Comparison of ENCODE assay signal across 20 cellular contexts in the genomic region with DNA sequence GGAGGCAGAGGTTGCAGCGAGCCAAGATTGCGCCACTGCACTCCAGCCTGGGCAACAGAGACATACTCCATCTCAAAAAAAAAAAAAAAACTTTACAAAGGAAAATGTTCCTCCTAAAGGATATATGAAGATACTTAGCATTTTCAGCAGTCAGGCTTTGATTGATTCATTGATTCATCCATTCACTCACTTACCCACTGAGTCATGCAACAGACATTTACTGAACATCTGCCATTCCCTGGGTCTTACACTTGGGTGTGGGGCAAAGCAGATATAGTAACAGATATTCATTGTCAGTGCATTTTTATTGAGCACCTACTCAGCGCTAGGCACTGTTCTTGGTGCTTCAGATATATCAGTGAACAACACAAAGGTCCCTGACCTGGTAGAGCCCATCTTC. TPM values are rescaled to one million over a fixed set of nuclear protein-coding genes. Genes with fewer than 3 reads are reported as not detected.
DNase-seq lines count a peak whose midpoint lies in the region; ATAC-seq, FAIRE-seq and TF ChIP-seq lines count a peak whose summit lies in the region.
"Had no signal": no experiment of that assay in that cellular context is flagged by ENCODE, and none has a peak within 500 bp of the region (broad histone marks: within the 10 kb centered on the region; RNA-seq: fewer than 3 reads in every experiment).

No MANE protein-coding gene starts in this region.

- H3K27me3 ChIP-seq in K562 (ENCODE audit: control insufficient read depth in 2 of 2, insufficient read depth in 2 of 2, low read length in 2 of 2) (peaks cover 5 to 15% of the 10 kb centered on the region in 2 experiments; a peak in 3 of 5 replicates), keratinocyte (ENCODE audit: control insufficient read depth, extremely low read depth, insufficient read depth, low read length) (no peaks in the 10 kb centered on the region)
- H3K27me3 ChIP-seq: right atrium auricular region had no signal

- H3K79me2 ChIP-seq in K562 (ENCODE audit: control insufficient read depth, insufficient read depth, low read length) (no peaks in the 10 kb centered on the region), keratinocyte (ENCODE audit: control insufficient read depth, insufficient read depth, low read length) (no peaks in the 10 kb centered on the region)

- POLR2A ChIA-PET in K562 (lab: Yijun Ruan, JAX), result no interaction called here

- H3K36me3 ChIP-seq in K562 (ENCODE audit: control insufficient read depth, insufficient read depth, low read length) (no peaks in the 10 kb centered on the region), keratinocyte (ENCODE audit: control insufficient read depth in 2 of 2, extremely low read depth in 1 of 2, insufficient read depth in 2 of 2, low read length in 2 of 2) (no peaks in the 10 kb centered on the region)
- H3K36me3 ChIP-seq: right atrium auricular region had no signal

- H3K4me2 ChIP-seq in K562 (ENCODE audit: insufficient read depth, low read length) (no peak overlapping the region), keratinocyte (ENCODE audit: control insufficient read depth, extremely low read depth, insufficient read depth, low read depth, low read length) (no peak overlapping the region)

- intact Hi-C loops in K562 (cut with micrococcal nuclease), result loop anchor here (5.0 to 10.0 kb wide), 3 partner anchors 104 to 557 kb away; a partner anchor contains a TSS

- no peaks in the 10 kb centered on the region; the same call in 1 of the 2 replicates for H3K9me3 ChIP-seq in K562 (replicated peaks; ENCODE audit: control insufficient read depth, insufficient read depth, low read depth, low read length)
- H3K9me3 ChIP-seq in keratinocyte (ENCODE audit: control insufficient read depth, low read depth, low read length), result no peaks in the 10 kb centered on the region
- H3K9me3 ChIP-seq: right atrium auricular region had no signal

- TF ChIP-seq RAD21 in K562 (CRISPR knock-in tag; conservative IDR thresholded peaks at IDR 0.05 in 1 of 2, IDR thresholded peaks at IDR 0.05 in 1 of 2), result no peak

- BruUV-seq in K562 (replicated peaks; lab: Mats Ljungman, UMichigan), result no TSS peak

- FAIRE-seq in K562 (lab: Jason Lieb, UNC) (no peak), keratinocyte (lab: Jason Lieb, UNC) (peak; percentile 53)

- H3K9ac ChIP-seq in K562 (ENCODE audit: insufficient read depth in 1 of 2, low read depth in 2 of 2, low read length in 2 of 2), result no peak overlapping the region
- no peak overlapping the region for H3K9ac ChIP-seq in keratinocyte (ENCODE audit: control insufficient read depth, extremely low read depth, insufficient read depth, low read length)

- no peak for TF ChIP-seq EP300 in K562 (IDR thresholded peaks at IDR 0.05; ENCODE audit: low read length)

- no peak overlapping the region for H3K27ac ChIP-seq in K562 (ENCODE audit: extremely low read depth, low read depth, low read length)
- peak overlapping the region; percentile 36 for H3K27ac ChIP-seq in keratinocyte (ENCODE audit: control insufficient read depth, insufficient read depth, low read length)
- H3K27ac ChIP-seq: right atrium auricular region had no signal

- H3K4me1 ChIP-seq in K562 (replicated peaks in 1 of 2; ENCODE audit: control insufficient read depth in 2 of 2, insufficient read depth in 2 of 2, low read length in 2 of 2) (peaks cover 0 to 4% of the 10 kb centered on the region in 2 experiments; a peak in 2 of 5 replicates), keratinocyte (ENCODE audit: control insufficient read depth, extremely low read depth, insufficient read depth, low read length) (peaks cover 21% of the 10 kb centered on the region)
- H3K4me1 ChIP-seq: right atrium auricular region had no signal

- no peak for ATAC-seq in K562
- ATAC-seq in HG03565 (IDR thresholded peaks at IDR 0.05; ENCODE audit: unreplicated experiment), result no peak
- ATAC-seq: activated CD8-positive, alpha-beta T cell treated with anti-CD3 and anti-CD28 coated beads for 36 hours; effector memory CD8-positive, alpha-beta T cell had no signal

- DNase-seq in AG10803 (ENCODE audit: low read depth) (peak; percentile 33), LHCN-M2 (ENCODE audit: low read depth) (peak; percentile 64), K562 (ENCODE audit: extremely low read depth in 1 of 4, low spot score in 3 of 4) (no peak), keratinocyte (ENCODE audit: low read depth, low spot score) (peak; percentile 38), ecto neural progenitor cell (ENCODE audit: low spot score) (no peak), NCI-H1092 (lab: John Stamatoyannopoulos, UW) (no peak), NCI-H510A treated with DMSO at 0.1 percent for 48 hours (lab: John Stamatoyannopoulos, UW) (no peak)
- DNase-seq: activated CD8-positive, alpha-beta T cell treated with anti-CD3 and anti-CD28 coated beads for 36 hours; AML-193; Calu3; effector memory CD8-positive, alpha-beta T cell; H9; NCI-H1048; NCI-H2171; Right ventricle myocardium superior had no signal

- H3K9me1 ChIP-seq in K562 (ENCODE audit: control insufficient read depth, insufficient read depth, low read length) (peaks cover 4% of the 10 kb centered on the region), keratinocyte (ENCODE audit: control insufficient read depth, extremely low read depth, insufficient read depth, low read length) (no peaks in the 10 kb centered on the region)

- 42% methylated on average over 3 of the region's 3 CpGs for WGBS in K562 (ENCODE audit: insufficient coverage, low coverage, missing lambda C conversion rate)

- H4K20me1 ChIP-seq in K562 (replicated peaks; ENCODE audit: control insufficient read depth, insufficient read depth, low read length) (no peaks in the 10 kb centered on the region), keratinocyte (ENCODE audit: control insufficient read depth, extremely low read depth, insufficient read depth, low read length) (no peaks in the 10 kb centered on the region)

- dilution Hi-C loops in keratinocyte (cut with MboI; ENCODE audit: extremely low pct_ligation_motif_present, low sequenced_read_pairs), result no loop called here

- no peak for TF ChIP-seq POLR2A in K562 (conservative IDR thresholded peaks at IDR 0.05)

- in situ Hi-C loops in K562 (cut with MboI), result loop anchor here (5.0 to 10.0 kb wide), 4 partner anchors 117 to 557 kb away; a partner anchor contains a TSS

- CTCF ChIA-PET in K562 (lab: Yijun Ruan, JAX; ENCODE audit: low intra/inter-chr PET ratio), result interaction anchor here (0.7 to 3.1 kb wide), 2 partner anchors 120 to 217 kb away, joined by 3 to 21 read pairs; no protein-coding TSS in a partner anchor

- H3K4me3 ChIP-seq in AG10803 (ENCODE audit: low read length) (no peak overlapping the region), K562 (no peak overlapping the region), keratinocyte (ENCODE audit: control insufficient read depth in 2 of 3, extremely low read depth in 1 of 3, insufficient read depth in 2 of 3, low read depth in 1 of 3, low read length in 3 of 3) (no peak overlapping the region)
- H3K4me3 ChIP-seq: right atrium auricular region had no signal

- H2AFZ ChIP-seq in K562 (ENCODE audit: low read depth, low read length), result no peak overlapping the region
- H2AFZ ChIP-seq in keratinocyte (ENCODE audit: control insufficient read depth, low read length), result no peak overlapping the region

- TF ChIP-seq CTCF in AG10803 (conservative IDR thresholded peaks at IDR 0.05; ENCODE audit: low read length) (no peak), K562 (IDR thresholded peaks at IDR 0.05 in 2 of 3, conservative IDR thresholded peaks at IDR 0.05 in 1 of 3; ENCODE audit: insufficient read depth in 2 of 3, low read depth in 1 of 3, low read length in 3 of 3) (no peak), keratinocyte (optimal IDR thresholded peaks at IDR 0.05 in 1 of 3, IDR thresholded peaks at IDR 0.05 in 1 of 3, conservative IDR thresholded peaks at IDR 0.05 in 1 of 3; ENCODE audit: extremely low read depth in 1 of 3, insufficient read depth in 2 of 3, low read length in 3 of 3) (no peak)

RNA-seq across cellular contexts. Expression of a gene that starts 5.6 kb away (rescaled TPM):
- total RNA-seq in LHCN-M2 (2014; rRNA removed) (not detected in 2 replicates), K562 (2014; rRNA removed) (not detected in 2 replicates), K562 (2014; rRNA removed; fragmentation: Illumina TruSeq; extraction: Trizol) (not detected in 2 replicates), K562 (2015; rRNA removed; fragmentation: Illumina TruSeq; extraction: Trizol) (not detected in 2 replicates), K562 (2021) (not detected in 2 replicates)
- polyA plus RNA-seq in LHCN-M2 (2012), result not detected
- total RNA-seq in K562 (2011; cell fraction: chromatin; rRNA removed; ENCODE audit: low replicate concordance), result not detected in 2 replicates
- not detected in 2 replicates for total RNA-seq in K562 (2011; cell fraction: nucleolus; rRNA removed)
- total RNA-seq in K562 (2011; cell fraction: nucleoplasm; rRNA removed), result not detected in 2 replicates
- polyA plus RNA-seq in K562 (2011; rRNA removed) (not detected in 2 replicates), K562 (2014; fragmentation: Illumina TruSeq; extraction: Trizol) (not detected in 2 replicates), K562 (2014; fragmentation: Nextera tagmentation; extraction: Ambion mirVana) (not detected), K562 (2014; rRNA removed) (not detected in 2 replicates), keratinocyte (not detected in 3 replicates)
- not detected in 2 replicates for polyA plus RNA-seq in K562 (2011; cell fraction: cytosol; rRNA removed)
- not detected in 2 replicates for polyA plus RNA-seq in K562 (2011; cell fraction: nucleus; rRNA removed)
- polyA plus RNA-seq in K562 (2012), result not detected in 2 replicates
- polyA minus RNA-seq in K562 (2011; rRNA and poly(A)+ RNA removed), result not detected in 2 replicates
- not detected in 2 replicates for polyA minus RNA-seq in K562 (2011; cell fraction: cytosol; rRNA and poly(A)+ RNA removed)
- not detected in 2 replicates for polyA minus RNA-seq in K562 (2011; cell fraction: nucleus; rRNA and poly(A)+ RNA removed)
- not detected for polyA plus RNA-seq in keratinocyte (2011; ENCODE audit: low read depth)
- polyA plus RNA-seq in keratinocyte (2011; cell fraction: cytosol; rRNA removed), result not detected in 2 replicates
- not detected in 2 replicates for polyA plus RNA-seq in keratinocyte (2011; cell fraction: nucleus; rRNA removed)
- polyA plus RNA-seq in keratinocyte (2012; ENCODE audit: low replicate concordance), result not detected in 2 replicates
- not detected in 3 replicates for polyA minus RNA-seq in keratinocyte
- polyA minus RNA-seq in keratinocyte (2011; cell fraction: cytosol; rRNA and poly(A)+ RNA removed), result not detected
- polyA minus RNA-seq in keratinocyte (2011; cell fraction: nucleus; rRNA and poly(A)+ RNA removed), result not detected in 2 replicates
- total RNA-seq: activated CD8-positive, alpha-beta T cell treated with anti-CD3 and anti-CD28 coated beads for 36 hours; activated T-helper 1 cell treated with anti-CD3 and anti-CD28 coated beads, Interleukin-12 subunit alpha, Interleukin-12 subunit beta, Interleukin-2, Interleukin-4 antibody, amounts not matched to agents 30 ng/mL and 10 ng/mL and 1 ng/mL, durations not matched to agents 14 hours and 24 hours and 36 hours; Calu3; H9; mesenteric fat pad; right atrium auricular region; Right ventricle myocardium superior had no signal
- polyA plus RNA-seq: IgD-negative memory B cell had no signal

RNA-seq across cellular contexts. Expression of a gene that starts 37.4 kb away (rescaled TPM):
- total RNA-seq in LHCN-M2 (2014; rRNA removed), result not detected in 2 replicates
- polyA plus RNA-seq in LHCN-M2 (2012), result 0.23 TPM
- not detected in 2 replicates for total RNA-seq in K562 (2011; cell fraction: chromatin; rRNA removed; ENCODE audit: low replicate concordance)
- total RNA-seq in K562 (2011; cell fraction: nucleolus; rRNA removed), result not detected in 2 replicates
- total RNA-seq in K562 (2011; cell fraction: nucleoplasm; rRNA removed), result not detected in 2 replicates
- total RNA-seq in K562 (2014; rRNA removed), result not detected in 2 replicates
- not detected in 2 replicates for total RNA-seq in K562 (2014; rRNA removed; fragmentation: Illumina TruSeq; extraction: Trizol)
- total RNA-seq in K562 (2015; rRNA removed; fragmentation: Illumina TruSeq; extraction: Trizol), result not detected in 2 replicates
- total RNA-seq in K562 (2021), result 0.54 and 0.64 TPM in 2 replicates
- polyA plus RNA-seq in K562 (2011; rRNA removed), result not detected in 2 replicates
- polyA plus RNA-seq in K562 (2011; cell fraction: cytosol; rRNA removed), result not detected in 2 replicates
- polyA plus RNA-seq in K562 (2011; cell fraction: nucleus; rRNA removed), result 0.34 and 0.36 TPM in 2 replicates
- 0.18 TPM in 1 of 2 replicates, not detected in the other for polyA plus RNA-seq in K562 (2012)
- 0.42 TPM in 1 of 2 replicates, not detected in the other for polyA plus RNA-seq in K562 (2014; fragmentation: Illumina TruSeq; extraction: Trizol)
- polyA plus RNA-seq in K562 (2014; fragmentation: Nextera tagmentation; extraction: Ambion mirVana), result not detected
- 0.54 TPM in 1 of 2 replicates, not detected in the other for polyA plus RNA-seq in K562 (2014; rRNA removed)
- polyA minus RNA-seq in K562 (2011; rRNA and poly(A)+ RNA removed), result not detected in 2 replicates
- not detected in 2 replicates for polyA minus RNA-seq in K562 (2011; cell fraction: cytosol; rRNA and poly(A)+ RNA removed)
- polyA minus RNA-seq in K562 (2011; cell fraction: nucleus; rRNA and poly(A)+ RNA removed), result not detected in 2 replicates
- polyA plus RNA-seq in keratinocyte, result 0.15 TPM in 1 of 3 replicates, not detected in the others
- polyA plus RNA-seq in keratinocyte (2011; ENCODE audit: low read depth), result not detected
- polyA plus RNA-seq in keratinocyte (2011; cell fraction: cytosol; rRNA removed), result 0.28 TPM in 1 of 2 replicates, not detected in the other
- 0.37 TPM in 1 of 2 replicates, not detected in the other for polyA plus RNA-seq in keratinocyte (2011; cell fraction: nucleus; rRNA removed)
- 0.44 TPM in 1 of 2 replicates, not detected in the other for polyA plus RNA-seq in keratinocyte (2012; ENCODE audit: low replicate concordance)
- polyA minus RNA-seq in keratinocyte, result not detected in 3 replicates
- not detected for polyA minus RNA-seq in keratinocyte (2011; cell fraction: cytosol; rRNA and poly(A)+ RNA removed)
- not detected in 2 replicates for polyA minus RNA-seq in keratinocyte (2011; cell fraction: nucleus; rRNA and poly(A)+ RNA removed)
- total RNA-seq: activated CD8-positive, alpha-beta T cell treated with anti-CD3 and anti-CD28 coated beads for 36 hours; activated T-helper 1 cell treated with anti-CD3 and anti-CD28 coated beads, Interleukin-12 subunit alpha, Interleukin-12 subunit beta, Interleukin-2, Interleukin-4 antibody, amounts not matched to agents 30 ng/mL and 10 ng/mL and 1 ng/mL, durations not matched to agents 14 hours and 24 hours and 36 hours; Calu3; H9; mesenteric fat pad; right atrium auricular region; Right ventricle myocardium superior had no signal
- polyA plus RNA-seq: IgD-negative memory B cell had no signal

RNA-seq across cellular contexts. Expression of a gene that starts 41.0 kb away (rescaled TPM):
- total RNA-seq in LHCN-M2 (2014; rRNA removed) (94.3 and 105 TPM in 2 replicates), K562 (2014; rRNA removed) (171 and 175 TPM in 2 replicates), K562 (2014; rRNA removed; fragmentation: Illumina TruSeq; extraction: Trizol) (167 and 168 TPM in 2 replicates), K562 (2015; rRNA removed; fragmentation: Illumina TruSeq; extraction: Trizol) (181 TPM in 2 replicates), K562 (2021) (151 and 165 TPM in 2 replicates)
- polyA plus RNA-seq in LHCN-M2 (2012), result 48.1 TPM
- total RNA-seq in K562 (2011; cell fraction: chromatin; rRNA removed; ENCODE audit: low replicate concordance), result 68.0 and 108 TPM in 2 replicates
- total RNA-seq in K562 (2011; cell fraction: nucleolus; rRNA removed), result 38.5 and 47.0 TPM in 2 replicates
- 63.6 and 75.3 TPM in 2 replicates for total RNA-seq in K562 (2011; cell fraction: nucleoplasm; rRNA removed)
- polyA plus RNA-seq in K562 (2011; rRNA removed) (176 and 177 TPM in 2 replicates), K562 (2014; fragmentation: Illumina TruSeq; extraction: Trizol) (143 and 168 TPM in 2 replicates), K562 (2014; fragmentation: Nextera tagmentation; extraction: Ambion mirVana) (10 to 100 TPM; 59.2 to 70.3 TPM), K562 (2014; rRNA removed) (135 and 142 TPM in 2 replicates), keratinocyte (82.0 to 99.1 TPM (median 84.8 TPM) in 3 replicates)
- polyA plus RNA-seq in K562 (2011; cell fraction: cytosol; rRNA removed), result 140 and 222 TPM in 2 replicates
- 146 and 187 TPM in 2 replicates for polyA plus RNA-seq in K562 (2011; cell fraction: nucleus; rRNA removed)
- polyA plus RNA-seq in K562 (2012), result 124 and 130 TPM in 2 replicates
- 275 and 323 TPM in 2 replicates for polyA minus RNA-seq in K562 (2011; rRNA and poly(A)+ RNA removed)
- 90.8 and 98.0 TPM in 2 replicates for polyA minus RNA-seq in K562 (2011; cell fraction: cytosol; rRNA and poly(A)+ RNA removed)
- 34.3 and 63.4 TPM in 2 replicates for polyA minus RNA-seq in K562 (2011; cell fraction: nucleus; rRNA and poly(A)+ RNA removed)
- polyA plus RNA-seq in keratinocyte (2011; ENCODE audit: low read depth), result 40.6 TPM
- polyA plus RNA-seq in keratinocyte (2011; cell fraction: cytosol; rRNA removed), result 62.5 and 65.4 TPM in 2 replicates
- 84.7 and 104 TPM in 2 replicates for polyA plus RNA-seq in keratinocyte (2011; cell fraction: nucleus; rRNA removed)
- polyA plus RNA-seq in keratinocyte (2012; ENCODE audit: low replicate concordance), result 39.2 and 65.3 TPM in 2 replicates
- polyA minus RNA-seq in keratinocyte, result 75.0 to 131 TPM (median 102 TPM) in 3 replicates
- polyA minus RNA-seq in keratinocyte (2011; cell fraction: cytosol; rRNA and poly(A)+ RNA removed), result 52.2 TPM
- 32.9 and 48.7 TPM in 2 replicates for polyA minus RNA-seq in keratinocyte (2011; cell fraction: nucleus; rRNA and poly(A)+ RNA removed)

Comparison
In these comparisons a context has a peak if more than half of its experiments do, and no peak if none do; other contexts are left out.
1. DNase-seq: peak in AG10803 (single experiment), LHCN-M2 (single experiment) and keratinocyte (single experiment); none in K562 (0 of 4), ecto neural progenitor cell (single experiment), NCI-H1092 (single experiment) and NCI-H510A treated with DMSO at 0.1 percent for 48 hours (single experiment).